Comparison of ENCODE assay signal across 13 cellular contexts in genomic region chr11:61626580-61627380, GRCh38. TPM values are rescaled to one million over a fixed set of nuclear protein-coding genes. Genes with fewer than 3 reads are reported as not detected.
DNase-seq lines count a peak whose midpoint lies in the region; ATAC-seq and TF ChIP-seq lines count a peak whose summit lies in the region.
"Had no signal": no experiment of that assay in that cellular context is flagged by ENCODE, and none has a peak within 500 bp of the region (broad histone marks: within the 10 kb centered on the region; RNA-seq: fewer than 3 reads in every experiment).

No MANE protein-coding gene starts in this region.

- no peaks in the 10 kb centered on the region; the same call in 2 of the 3 replicates for H3K9me3 Mint-ChIP-seq in GM23338
- H3K9me3 Mint-ChIP-seq in activated CD4-positive, alpha-beta memory T cell treated with anti-CD3 and anti-CD28 coated beads, Interleukin-2, amount 10 ng/mL, durations not matched to agents 7 days and 5 days = no peaks in the 10 kb centered on the region
- no peaks in the 10 kb centered on the region for H3K9me3 Mint-ChIP-seq in activated T-helper 2 cell treated with anti-CD3 and anti-CD28 coated beads, Interferon-gamma antibody, Interleukin-2, Interleukin-4, amounts not matched to agents 10 μg/mL and 5 μg/mL and 100 μg/mL, durations not matched to agents 14 hours and 24 hours and 36 hours

- H3F3A ChIP-seq in GM23338 (replicated peaks; ENCODE audit: low read depth) = 0 out of 2 replicates have a peak, but pooled peaks cover 3% of the 10 kb centered on the region

- ATAC-seq in GM23338 (peak; percentile 78), heart left ventricle (peak; percentile 84 to 94 (median 88)), GM19328 (IDR thresholded peaks at IDR 0.05; ENCODE audit: unreplicated experiment) (no peak)

- DNase-seq in GM23338 (ENCODE audit: low spot score) = peak; percentile 79
- peak; percentile 91 for DNase-seq in RWPE1 (ENCODE audit: low spot score)
- peak in 4 of 5 donors; percentile 71 to 80 (median 75) for DNase-seq in heart left ventricle
- DNase-seq in osteoblast (ENCODE audit: insufficient read length, low spot score, missing footprints) = peak; percentile 63
- DNase-seq in activated CD4-positive, alpha-beta memory T cell treated with anti-CD3 and anti-CD28 coated beads, Interleukin-2, amount 10 ng/mL, durations not matched to agents 7 days and 5 days = no peak
- no peak for DNase-seq in middle frontal gyrus (ENCODE audit: extremely low spot score, low spot score)
- DNase-seq in activated T-helper 2 cell treated with anti-CD3 and anti-CD28 coated beads, Interferon-gamma antibody, Interleukin-2, Interleukin-4, amounts not matched to agents 10 μg/mL and 5 μg/mL and 100 μg/mL, durations not matched to agents 14 hours and 24 hours and 36 hours (ENCODE audit: low spot score) = no peak
- DNase-seq: activated effector memory CD4-positive, alpha-beta T cell treated with Interleukin-2 at 50 U/mL for 16 hours; COR-L47; NCI-H1105 had no signal

- H3K9me2 ChIP-seq in GM23338 (ENCODE audit: insufficient read depth) = no peaks in the 10 kb centered on the region

- no peak for TF ChIP-seq POLR2A in heart left ventricle (IDR thresholded peaks at IDR 0.05)

- H3K27ac Mint-ChIP-seq in GM23338 = peak overlapping the region; percentile 98
- H3K27ac Mint-ChIP-seq in activated CD4-positive, alpha-beta memory T cell treated with anti-CD3 and anti-CD28 coated beads, Interleukin-2, amount 10 ng/mL, durations not matched to agents 7 days and 5 days = no peak overlapping the region
- no peak overlapping the region for H3K27ac Mint-ChIP-seq in activated T-helper 2 cell treated with anti-CD3 and anti-CD28 coated beads, Interferon-gamma antibody, Interleukin-2, Interleukin-4, amounts not matched to agents 10 μg/mL and 5 μg/mL and 100 μg/mL, durations not matched to agents 14 hours and 24 hours and 36 hours

- CTCF ChIA-PET in RWPE1 (lab: Yijun Ruan, JAX) = interaction anchor here (0.5 to 2.8 kb wide), 11 partner anchors 10 to 180 kb away, joined by 3 to 16 read pairs (median 4); no protein-coding TSS in a partner anchor
- CTCF ChIA-PET in activated CD4-positive, alpha-beta memory T cell treated with anti-CD3 and anti-CD28 coated beads, Interleukin-2, amount 10 ng/mL, durations not matched to agents 7 days and 5 days (lab: Charles Lee) = interaction anchor here (1.2 to 4.2 kb wide), 2 partner anchors 12 to 180 kb away, joined by 3 to 18 read pairs; no protein-coding TSS in a partner anchor

- H3K36me3 ChIP-seq in GM23338 (ENCODE audit: insufficient read depth) (no peaks in the 10 kb centered on the region), heart left ventricle (no peaks in the 10 kb centered on the region), osteoblast (ENCODE audit: insufficient read depth, low read length) (peaks cover 2% of the 10 kb centered on the region)
- H3K36me3 ChIP-seq: esophagus muscularis mucosa had no signal

- H3K79me2 ChIP-seq in GM23338 (replicated peaks; ENCODE audit: insufficient read depth) = no peaks in the 10 kb centered on the region
- no peaks in the 10 kb centered on the region for H3K79me2 ChIP-seq in osteoblast (ENCODE audit: insufficient read depth, low read length)

- TF ChIP-seq CTCF in GM23338 (conservative IDR thresholded peaks at IDR 0.05; ENCODE audit: low read depth in 2 of 2) (peak; percentile 15 to 64; a peak in 3 of 4 replicates), RWPE1 (conservative IDR thresholded peaks at IDR 0.05; ENCODE audit: low read depth) (no peak), heart left ventricle (IDR thresholded peaks at IDR 0.05) (no peak), osteoblast (IDR thresholded peaks at IDR 0.05; ENCODE audit: extremely low read depth, low read depth, low read length) (no peak)

- peak overlapping the region; percentile 70; the same call in 1 of the 2 replicates for H3K27ac ChIP-seq in GM23338 (ENCODE audit: low read depth)
- H3K27ac ChIP-seq in RWPE1 = peak overlapping the region; percentile 56
- peak overlapping the region; percentile 55 to 94 (median 86) for H3K27ac ChIP-seq in heart left ventricle
- no peak overlapping the region for H3K27ac ChIP-seq in osteoblast (ENCODE audit: low read depth, low read length)
- H3K27ac ChIP-seq: esophagus muscularis mucosa had no signal

- peak overlapping the region; percentile 50; the same call in 1 of the 2 replicates for H2AFZ ChIP-seq in GM23338
- H2AFZ ChIP-seq in osteoblast (ENCODE audit: low read length) = no peak overlapping the region

- H4K20me1 ChIP-seq in GM23338 (replicated peaks; ENCODE audit: insufficient read depth) = no peaks in the 10 kb centered on the region
- no peaks in the 10 kb centered on the region for H4K20me1 ChIP-seq in osteoblast (ENCODE audit: insufficient read depth, low read length)

- H3K4me1 ChIP-seq in GM23338 (ENCODE audit: insufficient read depth) = peaks cover 10% of the 10 kb centered on the region
- peaks cover 0 to 24% (median 10%) of the 10 kb centered on the region in 12 donors for H3K4me1 ChIP-seq in heart left ventricle
- H3K4me1 ChIP-seq in osteoblast (ENCODE audit: insufficient read depth, low read length) = peaks cover 14% of the 10 kb centered on the region

- H3K4me3 ChIP-seq in GM23338 = no peak overlapping the region
- H3K4me3 ChIP-seq in heart left ventricle = peak overlapping the region in 3 of 12 donors; percentile 15 to 26 (median 21)
- no peak overlapping the region for H3K4me3 ChIP-seq in osteoblast (ENCODE audit: insufficient read depth, low read length)
- H3K4me3 ChIP-seq: esophagus muscularis mucosa had no signal

- H3K4me1 Mint-ChIP-seq in GM23338 = peaks cover 49% of the 10 kb centered on the region
- peaks cover 5% of the 10 kb centered on the region for H3K4me1 Mint-ChIP-seq in activated CD4-positive, alpha-beta memory T cell treated with anti-CD3 and anti-CD28 coated beads, Interleukin-2, amount 10 ng/mL, durations not matched to agents 7 days and 5 days
- H3K4me1 Mint-ChIP-seq in activated T-helper 2 cell treated with anti-CD3 and anti-CD28 coated beads, Interferon-gamma antibody, Interleukin-2, Interleukin-4, amounts not matched to agents 10 μg/mL and 5 μg/mL and 100 μg/mL, durations not matched to agents 14 hours and 24 hours and 36 hours (ENCODE audit: low read depth) = peaks cover 6% of the 10 kb centered on the region

- POLR2A ChIA-PET in RWPE1 (lab: Yijun Ruan, JAX; ENCODE audit: low non-redundant PET) = no interaction called here
- POLR2A ChIA-PET in activated CD4-positive, alpha-beta memory T cell treated with anti-CD3 and anti-CD28 coated beads, Interleukin-2, amount 10 ng/mL, durations not matched to agents 7 days and 5 days (lab: Charles Lee) = no interaction called here

- 38 to 50% (median 41%) methylated on average over 8 to 10 of the region's 10 CpGs for WGBS in heart left ventricle, 4 donors

- H3K27me3 Mint-ChIP-seq in GM23338 (ENCODE audit: insufficient read depth, low read depth, poor library complexity) = peaks cover 18% of the 10 kb centered on the region
- peaks cover 9% of the 10 kb centered on the region for H3K27me3 Mint-ChIP-seq in activated CD4-positive, alpha-beta memory T cell treated with anti-CD3 and anti-CD28 coated beads, Interleukin-2, amount 10 ng/mL, durations not matched to agents 7 days and 5 days
- peaks cover 2% of the 10 kb centered on the region for H3K27me3 Mint-ChIP-seq in activated T-helper 2 cell treated with anti-CD3 and anti-CD28 coated beads, Interferon-gamma antibody, Interleukin-2, Interleukin-4, amounts not matched to agents 10 μg/mL and 5 μg/mL and 100 μg/mL, durations not matched to agents 14 hours and 24 hours and 36 hours (ENCODE audit: low read depth)

- intact Hi-C loops in heart left ventricle (cut with DNase I) = loop anchor here in 7 of 10 donors (2.0 to 5.0 kb wide), 6 partner anchors 44 to 179 kb away; partner anchors contain the start of gene SYT7 (in 2 of the 7)
- intact Hi-C loops in activated T-helper 2 cell treated with anti-CD3 and anti-CD28 coated beads, Interferon-gamma antibody, Interleukin-2, Interleukin-4, amounts not matched to agents 10 μg/mL and 5 μg/mL and 100 μg/mL, durations not matched to agents 14 hours and 24 hours and 36 hours (cut with micrococcal nuclease) = no loop called here

- H3K9me3 ChIP-seq in heart left ventricle = no peaks in the 10 kb centered on the region
- H3K9me3 ChIP-seq in osteoblast (ENCODE audit: low read depth, low read length) = no peaks in the 10 kb centered on the region
- H3K9me3 ChIP-seq: esophagus muscularis mucosa had no signal

- H3K36me3 Mint-ChIP-seq in GM23338 (ENCODE audit: low read depth) = no peaks in the 10 kb centered on the region
- H3K36me3 Mint-ChIP-seq in activated CD4-positive, alpha-beta memory T cell treated with anti-CD3 and anti-CD28 coated beads, Interleukin-2, amount 10 ng/mL, durations not matched to agents 7 days and 5 days (ENCODE audit: low read depth) = no peaks in the 10 kb centered on the region
- H3K36me3 Mint-ChIP-seq in activated T-helper 2 cell treated with anti-CD3 and anti-CD28 coated beads, Interferon-gamma antibody, Interleukin-2, Interleukin-4, amounts not matched to agents 10 μg/mL and 5 μg/mL and 100 μg/mL, durations not matched to agents 14 hours and 24 hours and 36 hours (ENCODE audit: low read depth) = no peaks in the 10 kb centered on the region

- no peaks in the 10 kb centered on the region for H3K27me3 ChIP-seq in GM23338 (ENCODE audit: insufficient read depth)
- H3K27me3 ChIP-seq in heart left ventricle = no peaks in the 10 kb centered on the region
- no peaks in the 10 kb centered on the region for H3K27me3 ChIP-seq in osteoblast (ENCODE audit: insufficient read depth, low read length)
- H3K27me3 ChIP-seq: esophagus muscularis mucosa had no signal

- peak overlapping the region; percentile 36 for H3K4me3 Mint-ChIP-seq in GM23338
- H3K4me3 Mint-ChIP-seq in activated CD4-positive, alpha-beta memory T cell treated with anti-CD3 and anti-CD28 coated beads, Interleukin-2, amount 10 ng/mL, durations not matched to agents 7 days and 5 days = no peak overlapping the region
- no peak overlapping the region for H3K4me3 Mint-ChIP-seq in activated T-helper 2 cell treated with anti-CD3 and anti-CD28 coated beads, Interferon-gamma antibody, Interleukin-2, Interleukin-4, amounts not matched to agents 10 μg/mL and 5 μg/mL and 100 μg/mL, durations not matched to agents 14 hours and 24 hours and 36 hours (ENCODE audit: low read depth)

- H3K4me2 ChIP-seq in GM23338 = peak overlapping the region; percentile 55
- H3K4me2 ChIP-seq in osteoblast (ENCODE audit: insufficient read depth, low read length) = no peak overlapping the region

RNA-seq across cellular contexts. Expression of gene SYT7, which starts 45.9 kb away (rescaled TPM):
- 7.0 and 10.3 TPM in 2 replicates for total RNA-seq in GM23338 (2014; rRNA removed; shearing (Covaris generic))
- 1.6 and 1.8 TPM in 2 replicates for polyA plus RNA-seq in GM23338 (2016; fragmentation: Nextera tagmentation; extraction: Ambion mirVana)
- total RNA-seq in heart left ventricle = 10 to 100 TPM; 12.4 to 22.7 (median 17.4) TPM
- polyA plus RNA-seq in heart left ventricle = 10 to 100 TPM; 13.0 to 34.7 TPM
- total RNA-seq in osteoblast = 3.6 and 6.8 TPM in 2 replicates
- not detected for total RNA-seq in activated CD4-positive, alpha-beta memory T cell treated with anti-CD3 and anti-CD28 coated beads, Interleukin-2, amount 10 ng/mL, durations not matched to agents 7 days and 5 days
- 0.09 and 0.30 TPM in 2 replicates for total RNA-seq in activated T-helper 2 cell treated with anti-CD3 and anti-CD28 coated beads, Interferon-gamma antibody, Interleukin-2, Interleukin-4, amounts not matched to agents 10 μg/mL and 5 μg/mL and 100 μg/mL, durations not matched to agents 14 hours and 24 hours and 36 hours
- total RNA-seq: T-helper 1 cell treated with Interleukin-12 subunit alpha and Interleukin-12 subunit beta and Interleukin-4 antibody, amounts not matched to agents 30 ng/mL and 1 ng/mL, for 36 hours had no signal

RNA-seq across cellular contexts. Expression of gene DAGLA, which starts 53.4 kb away (rescaled TPM):
- 1.3 and 2.5 TPM in 2 replicates for total RNA-seq in GM23338 (2014; rRNA removed; shearing (Covaris generic))
- 0.52 and 0.55 TPM in 2 replicates for polyA plus RNA-seq in GM23338 (2016; fragmentation: Nextera tagmentation; extraction: Ambion mirVana)
- total RNA-seq in heart left ventricle = 1 to 10 TPM; 2.4 to 5.6 (median 3.8) TPM
- 1 to 10 TPM; 2.2 to 3.3 TPM for polyA plus RNA-seq in heart left ventricle
- 2.9 and 3.6 TPM in 2 replicates for total RNA-seq in osteoblast
- under 1 TPM; 0.10 to 0.13 TPM for total RNA-seq in activated CD4-positive, alpha-beta memory T cell treated with anti-CD3 and anti-CD28 coated beads, Interleukin-2, amount 10 ng/mL, durations not matched to agents 7 days and 5 days
- 0.07 TPM in 2 replicates for total RNA-seq in activated T-helper 2 cell treated with anti-CD3 and anti-CD28 coated beads, Interferon-gamma antibody, Interleukin-2, Interleukin-4, amounts not matched to agents 10 μg/mL and 5 μg/mL and 100 μg/mL, durations not matched to agents 14 hours and 24 hours and 36 hours

Comparison
In these comparisons a context has a peak if more than half of its experiments do, and no peak if none do; other contexts are left out.
1. DNase-seq: peak in GM23338 (single experiment), RWPE1 (single experiment), heart left ventricle (4 of 5) and osteoblast (single experiment); none in activated CD4-positive, alpha-beta memory T cell treated with anti-CD3 and anti-CD28 coated beads, Interleukin-2, amount 10 ng/mL, durations not matched to agents 7 days and 5 days (single experiment), middle frontal gyrus (single experiment) and activated T-helper 2 cell treated with anti-CD3 and anti-CD28 coated beads, Interferon-gamma antibody, Interleukin-2, Interleukin-4, amounts not matched to agents 10 μg/mL and 5 μg/mL and 100 μg/mL, durations not matched to agents 14 hours and 24 hours and 36 hours (single experiment).
2. CTCF ChIP-seq: peak in GM23338 (2 of 2); none in RWPE1 (single experiment), heart left ventricle (0 of 12) and osteoblast (single experiment).